Comparison of ENCODE assay signal across 7 cellular contexts in the genomic region with DNA sequence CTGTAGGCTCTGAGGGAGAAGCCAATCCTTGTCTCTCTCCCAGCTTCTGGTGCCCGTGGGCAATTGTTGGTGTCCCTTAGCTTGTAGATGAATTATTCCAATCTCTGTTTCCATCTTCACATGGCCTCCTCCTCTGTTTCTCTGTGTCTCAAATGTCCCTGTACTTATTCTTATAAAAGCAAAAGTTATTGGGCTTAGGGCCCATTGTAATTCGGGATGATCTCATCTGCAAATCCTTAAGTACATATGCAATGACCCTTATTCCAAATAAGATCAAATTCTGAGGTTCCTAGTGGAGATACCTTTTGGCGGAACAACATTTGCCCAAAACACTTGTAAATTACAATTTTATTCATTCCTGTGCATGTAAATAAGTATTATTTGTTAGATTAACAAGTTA.
"Had no signal": no experiment of that assay in that cellular context is flagged by ENCODE, and none has a peak within 500 bp of the region (broad histone marks: within the 10 kb centered on the region; RNA-seq: fewer than 3 reads in every experiment).

No MANE protein-coding gene starts in this region.

- H3K4me3 ChIP-seq: GM23248, K562 had no signal

- H2AFZ ChIP-seq: GM23248 had no signal

- DNase-seq: GM23248, GOT3, H7, HCEC 1CT, KG1 had no signal

- H3K27ac ChIP-seq: GM23248 had no signal

- H3K9ac ChIP-seq: GM23248 had no signal

- ATAC-seq: HepG2, K562 had no signal
